In genomic region chr4:76108467-76109181, GRCh38 we compare ENCODE assay signal across 11 cellular contexts. TPM values are rescaled to one million over a fixed set of nuclear protein-coding genes. Genes with fewer than 3 reads are reported as not detected.
DNase-seq lines count a peak whose midpoint lies in the region; ATAC-seq and TF ChIP-seq lines count a peak whose summit lies in the region.
"Had no signal": no experiment of that assay in that cellular context is flagged by ENCODE, and none has a peak within 500 bp of the region (broad histone marks: within the 10 kb centered on the region; RNA-seq: fewer than 3 reads in every experiment).

No MANE protein-coding gene starts in this region.

- H3K27ac ChIP-seq in mammary epithelial cell (ENCODE audit: insufficient read depth, low read depth, low read length): no peak overlapping the region
- H3K27ac ChIP-seq: ovary had no signal

- H3K4me3 ChIP-seq in mammary epithelial cell (replicated peaks in 1 of 3; ENCODE audit: insufficient read depth in 1 of 3, low read depth in 2 of 3, low read length in 3 of 3) (no peak overlapping the region), skeletal muscle cell (ENCODE audit: low read depth, low read length) (no peak overlapping the region)
- H3K4me3 ChIP-seq: HAP-1, ovary had no signal

- DNase-seq in NCI-H82 (lab: John Stamatoyannopoulos, UW): peak; percentile 38
- DNase-seq in NCI-H82 treated with DMSO at 0.1 percent for 48 hours (lab: John Stamatoyannopoulos, UW; ENCODE audit: unreplicated experiment): no peak
- DNase-seq in NCI-H69 (lab: John Stamatoyannopoulos, UW): peak; percentile 66
- DNase-seq in mammary epithelial cell: peak; percentile 49
- peak; percentile 11 for DNase-seq in skeletal muscle cell (ENCODE audit: low read depth)
- no peak for DNase-seq in activated CD4-positive, alpha-beta T cell treated with anti-CD3 and anti-CD28 coated beads, Interleukin-2, amount 50 U/mL, for 48 hours
- DNase-seq: ovary, Right ventricle myocardium superior had no signal

- H3K9ac ChIP-seq in mammary epithelial cell (ENCODE audit: insufficient read depth, low read length): no peak overlapping the region

- H3K4me1 ChIP-seq in mammary epithelial cell (ENCODE audit: insufficient read depth, low read length): no peaks in the 10 kb centered on the region
- H3K4me1 ChIP-seq: HAP-1 had no signal

- peak in 1 of 2 donors; percentile 7 for TF ChIP-seq CTCF in mammary epithelial cell (conservative IDR thresholded peaks at IDR 0.05 in 1 of 2, IDR thresholded peaks at IDR 0.05 in 1 of 2; ENCODE audit: extremely low read depth in 1 of 2, insufficient read depth in 1 of 2, low read depth in 1 of 2, low read length in 2 of 2)

- no peaks in the 10 kb centered on the region for H4K20me1 ChIP-seq in mammary epithelial cell (ENCODE audit: insufficient read depth, low read length)

- CTCF ChIA-PET in mammary epithelial cell (lab: Charles Lee; ENCODE audit: low non-redundant PET): no interaction called here

- no peaks in the 10 kb centered on the region for H3K9me3 ChIP-seq in mammary epithelial cell (replicated peaks; ENCODE audit: insufficient read depth, low read length)
- H3K9me3 ChIP-seq: HAP-1, ovary had no signal

- peaks cover 7% of the 10 kb centered on the region for H3K36me3 ChIP-seq in mammary epithelial cell (ENCODE audit: insufficient read depth, low read length)
- H3K36me3 ChIP-seq: HAP-1, ovary had no signal

- no peak overlapping the region for H2AFZ ChIP-seq in mammary epithelial cell (ENCODE audit: low read depth, low read length)

- no TSS peak for BruUV-seq in mammary epithelial cell (replicated peaks; lab: Mats Ljungman, UMichigan)

- dilution Hi-C loops in mammary epithelial cell (cut with HindIII; ENCODE audit: low sequenced_read_pairs): no loop called here

- in situ Hi-C loops in mammary epithelial cell (cut with MboI; ENCODE audit: low sequenced_read_pairs in 2 of 2): no loop called here

- intact Hi-C loops in mammary epithelial cell (cut with micrococcal nuclease): no loop called here

- WGBS in mammary epithelial cell (ENCODE audit: low coverage, missing lambda C conversion rate): 56% methylated on average over 5 of the region's 5 CpGs

- ATAC-seq in GM21717 (IDR thresholded peaks at IDR 0.05; ENCODE audit: unreplicated experiment): no peak
- ATAC-seq in HG02870 (IDR thresholded peaks at IDR 0.05; ENCODE audit: unreplicated experiment): no peak

- no peaks in the 10 kb centered on the region for H3K79me2 ChIP-seq in mammary epithelial cell (ENCODE audit: insufficient read depth, low read length)

- H3K4me2 ChIP-seq in mammary epithelial cell (ENCODE audit: insufficient read depth, low read depth, low read length): no peak overlapping the region

- no peaks in the 10 kb centered on the region for H3K27me3 ChIP-seq in mammary epithelial cell (ENCODE audit: insufficient read depth, low read length)
- H3K27me3 ChIP-seq: ovary had no signal

RNA-seq across cellular contexts. Expression of gene ART3, which starts 34.1 kb away (rescaled TPM):
- total RNA-seq in mammary epithelial cell: not detected
- 0.24 TPM for polyA plus RNA-seq in mammary epithelial cell
- polyA minus RNA-seq in mammary epithelial cell: not detected

RNA-seq across cellular contexts. Expression of gene NUP54, which starts 39.6 kb away (rescaled TPM):
- total RNA-seq in mammary epithelial cell: 10 to 100 TPM; 45.3 to 48.6 TPM
- polyA plus RNA-seq in mammary epithelial cell: 29.6 TPM
- polyA minus RNA-seq in mammary epithelial cell: 47.1 TPM

Comparison
In these comparisons a context has a peak if more than half of its experiments do, and no peak if none do; other contexts are left out.
1. DNase-seq: peak in NCI-H82 (single experiment), NCI-H69 (single experiment), mammary epithelial cell (single experiment) and skeletal muscle cell (single experiment); none in NCI-H82 treated with DMSO at 0.1 percent for 48 hours (single experiment) and activated CD4-positive, alpha-beta T cell treated with anti-CD3 and anti-CD28 coated beads, Interleukin-2, amount 50 U/mL, for 48 hours (0 of 2).